8 cellular contexts compared by ENCODE assay signal in genomic region chr6:144582939-144583613, GRCh38.
DNase-seq lines count a peak whose midpoint lies in the region; ATAC-seq and TF ChIP-seq lines count a peak whose summit lies in the region.

No MANE protein-coding gene starts in this region.

- CTCF ChIA-PET in GM10248 (lab: Yijun Ruan, JAX): interaction anchor here (0.6 to 2.9 kb wide), 13 partner anchors 10 to 1051 kb away, joined by 3 to 10 read pairs (median 3); no protein-coding TSS in a partner anchor

- H3K36me3 ChIP-seq in suprapubic skin (peaks cover 12% of the 10 kb centered on the region), SJCRH30 (no peaks in the 10 kb centered on the region; the same call in 1 of the 2 replicates)

- WGBS in suprapubic skin: 39% methylated on average over 16 of the region's 16 CpGs

- intact Hi-C loops in dorsolateral prefrontal cortex (cut with DNase I): loop anchor here (2.0 to 10.0 kb wide), 5 partner anchors 252 to 632 kb away; no protein-coding TSS in a partner anchor

- H3K9me3 ChIP-seq in suprapubic skin (no peaks in the 10 kb centered on the region), SJCRH30 (replicated peaks) (no peaks in the 10 kb centered on the region)

- no peak for TF ChIP-seq POLR2A in suprapubic skin (IDR thresholded peaks at IDR 0.05)

- no peak for TF ChIP-seq EP300 in suprapubic skin (IDR thresholded peaks at IDR 0.05)

- no peak for TF ChIP-seq CTCF in GM10248 (IDR thresholded peaks at IDR 0.05; ENCODE audit: control extremely low read depth, extremely low read depth, low read depth, missing control alignments)
- no peak for TF ChIP-seq CTCF in VCaP (conservative IDR thresholded peaks at IDR 0.05)
- peak in 1 of 56 donors; percentile 4 for TF ChIP-seq CTCF in dorsolateral prefrontal cortex (IDR thresholded peaks at IDR 0.05 in 54 of 56, conservative IDR thresholded peaks at IDR 0.05 in 2 of 56; ENCODE audit: low read depth in 1 of 56, partially characterized antibody in 56 of 56)
- no peak for TF ChIP-seq CTCF in suprapubic skin (IDR thresholded peaks at IDR 0.05)

- peaks cover 19% of the 10 kb centered on the region for H3K4me1 ChIP-seq in suprapubic skin
- H3K4me1 ChIP-seq in SJCRH30: no peaks in the 10 kb centered on the region

- H3K27ac ChIP-seq in VCaP: peak overlapping the region; percentile 12
- H3K27ac ChIP-seq in dorsolateral prefrontal cortex: peak overlapping the region in 30 of 59 donors; percentile 1 to 73 (median 33)
- H3K27ac ChIP-seq in suprapubic skin: no peak overlapping the region
- no peak overlapping the region for H3K27ac ChIP-seq in SJCRH30

- H3K4me3 ChIP-seq in dorsolateral prefrontal cortex: peak overlapping the region in 58 of 59 donors; percentile 16 to 66 (median 44)
- peak overlapping the region; percentile 8 for H3K4me3 ChIP-seq in suprapubic skin
- H3K4me3 ChIP-seq in SJCRH30: no peak overlapping the region

- POLR2A ChIA-PET in GM10248 (lab: Yijun Ruan, JAX): no interaction called here

- DNase-seq in GM10248 (ENCODE audit: extremely low spot score) (peak; percentile 41), KG1 (lab: John Stamatoyannopoulos, UW) (peak; percentile 58), dorsolateral prefrontal cortex (peak in 6 of 10 donors; percentile 16 to 54 (median 32)), mucosa of gallbladder (ENCODE audit: low spot score) (peak; percentile 19), suprapubic skin (ENCODE audit: low spot score in 2 of 2) (no peak), SJCRH30 (no peak)

- H3K27me3 ChIP-seq in dorsolateral prefrontal cortex: peaks cover 0 to 19% (median 0%) of the 10 kb centered on the region in 45 donors
- no peaks in the 10 kb centered on the region for H3K27me3 ChIP-seq in suprapubic skin
- no peaks in the 10 kb centered on the region for H3K27me3 ChIP-seq in SJCRH30

- ATAC-seq in GM21717 (IDR thresholded peaks at IDR 0.05; ENCODE audit: unreplicated experiment): peak; percentile 94

Comparison
In these comparisons a context has a peak if more than half of its experiments do, and no peak if none do; other contexts are left out.
1. DNase-seq: peak in GM10248 (single experiment), KG1 (single experiment), dorsolateral prefrontal cortex (6 of 10) and mucosa of gallbladder (single experiment); none in suprapubic skin (0 of 2) and SJCRH30 (0 of 2).
2. H3K27ac ChIP-seq: peak in VCaP (single experiment) and dorsolateral prefrontal cortex (30 of 59); none in suprapubic skin (single experiment) and SJCRH30 (single experiment).